In genomic region chr6:57317060-57317943, GRCh38 we compare ENCODE assay signal across 8 cellular contexts. TPM values are rescaled to one million over a fixed set of nuclear protein-coding genes. Genes with fewer than 3 reads are reported as not detected.
DNase-seq lines count a peak whose midpoint lies in the region; ATAC-seq and TF ChIP-seq lines count a peak whose summit lies in the region.

A gene with protein sequence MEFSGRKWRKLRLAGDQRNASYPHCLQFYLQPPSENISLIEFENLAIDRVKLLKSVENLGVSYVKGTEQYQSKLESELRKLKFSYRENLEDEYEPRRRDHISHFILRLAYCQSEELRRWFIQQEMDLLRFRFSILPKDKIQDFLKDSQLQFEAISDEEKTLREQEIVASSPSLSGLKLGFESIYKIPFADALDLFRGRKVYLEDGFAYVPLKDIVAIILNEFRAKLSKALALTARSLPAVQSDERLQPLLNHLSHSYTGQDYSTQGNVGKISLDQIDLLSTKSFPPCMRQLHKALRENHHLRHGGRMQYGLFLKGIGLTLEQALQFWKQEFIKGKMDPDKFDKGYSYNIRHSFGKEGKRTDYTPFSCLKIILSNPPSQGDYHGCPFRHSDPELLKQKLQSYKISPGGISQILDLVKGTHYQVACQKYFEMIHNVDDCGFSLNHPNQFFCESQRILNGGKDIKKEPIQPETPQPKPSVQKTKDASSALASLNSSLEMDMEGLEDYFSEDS (plus strand): TSS chr6:57317630. CDS start chr6:57318446, 816 bp downstream.

- TF ChIP-seq CTCF in H9 (conservative IDR thresholded peaks at IDR 0.05) (no peak), foreskin fibroblast (IDR thresholded peaks at IDR 0.05; ENCODE audit: low read depth, low read length) (no peak), neural cell (IDR thresholded peaks at IDR 0.05; ENCODE audit: poor library complexity, severe bottlenecking) (no peak)

- H2AFZ ChIP-seq in H9 (ENCODE audit: low read length): peak within 1 kb of the TSS; percentile 45
- H2AFZ ChIP-seq in neural cell (ENCODE audit: low read depth, low read length): peak within 1 kb of the TSS; percentile 53

- H3K4me1 ChIP-seq in ES-I3 (ENCODE audit: insufficient read depth, low read length) (peaks cover 4% of the 10 kb centered on the region; the same call in 1 of the 2 replicates), H9 (ENCODE audit: insufficient read depth, low read length) (no peaks in the 10 kb centered on the region)

- TF ChIP-seq RAD21 in neural cell (conservative IDR thresholded peaks at IDR 0.05): no peak

- H3K4me3 ChIP-seq in MG63 (peak within 1 kb of the TSS; percentile 81), foreskin fibroblast (ENCODE audit: low read depth in 1 of 2, low read length in 2 of 2) (peak within 1 kb of the TSS; percentile 55 to 93), neural cell (ENCODE audit: low read length) (peak within 1 kb of the TSS; percentile 74)

- H3K4me1 Mint-ChIP-seq in H9: peaks cover 7 to 14% of the 10 kb centered on the region in 2 experiments
- H3K4me1 Mint-ChIP-seq in stimulated activated naive CD8-positive, alpha-beta T cell treated with anti-CD3 and anti-CD28 coated beads, Interleukin-15, amount 100 ng/mL, for 72 hours: peaks cover 34% of the 10 kb centered on the region

- no peak within 1 kb of the TSS for H3K4ac ChIP-seq in H9 (ENCODE audit: low read depth, low read length)

- peak; percentile 90 for ATAC-seq in stimulated activated naive CD8-positive, alpha-beta T cell treated with anti-CD3 and anti-CD28 coated beads, Interleukin-15, amount 100 ng/mL, for 72 hours

- TF ChIP-seq EP300 in neural cell (conservative IDR thresholded peaks at IDR 0.05; ENCODE audit: poor library complexity, severe bottlenecking): no peak

- H3K9ac ChIP-seq in ES-I3 (ENCODE audit: low read depth, low read length) (peak within 1 kb of the TSS; percentile 83), H9 (ENCODE audit: extremely low read depth, insufficient read length, low read length) (peak within 1 kb of the TSS; percentile 94), neural cell (ENCODE audit: low read length) (peak within 1 kb of the TSS; percentile 51)

- DNase-seq in H9 (peak; percentile 89), MG63 (peak; percentile 81), SHP77 treated with DMSO at 0.1 percent for 48 hours (lab: John Stamatoyannopoulos, UW) (peak; percentile 67), activated gamma-delta T cell (lab: John Stamatoyannopoulos, UW) (peak; percentile 27), foreskin fibroblast (peak; percentile 76 to 92)
- DNase-seq in stimulated activated naive CD8-positive, alpha-beta T cell treated with anti-CD3 and anti-CD28 coated beads, Interleukin-15, amount 100 ng/mL, for 72 hours: peak; percentile 71 to 81

- peaks cover 33 to 40% (median 39%) of the 10 kb centered on the region in 3 experiments for H3K36me3 Mint-ChIP-seq in H9 (ENCODE audit: insufficient read depth in 1 of 3, low read depth in 3 of 3)

- no peak within 1 kb of the TSS for H4K5ac ChIP-seq in H9 (ENCODE audit: insufficient read length, low read depth, low read length)

- H3K79me2 ChIP-seq in H9 (ENCODE audit: insufficient read depth, low read length) (peaks cover 13% of the 10 kb centered on the region; the same call in 1 of the 2 replicates), neural cell (replicated peaks; ENCODE audit: insufficient read depth, low read length) (peaks cover 13% of the 10 kb centered on the region)

- H3K27me3 ChIP-seq in H9 (ENCODE audit: insufficient read depth, low read length): no peaks in the 10 kb centered on the region
- no peaks in the 10 kb centered on the region for H3K27me3 ChIP-seq in MG63
- no peaks in the 10 kb centered on the region for H3K27me3 ChIP-seq in neural cell (ENCODE audit: insufficient read depth, low read depth, low read length)

- H3K9me3 Mint-ChIP-seq in H9: no peaks in the 10 kb centered on the region; a peak in 1 of 5 replicates
- peaks cover 6 to 7% of the 10 kb centered on the region in 2 donors for H3K9me3 Mint-ChIP-seq in stimulated activated naive CD8-positive, alpha-beta T cell treated with anti-CD3 and anti-CD28 coated beads, Interleukin-15, amount 100 ng/mL, for 72 hours

- H2BK120ac ChIP-seq in H9 (ENCODE audit: low read depth, low read length, poor library complexity, severe bottlenecking): no peak within 1 kb of the TSS

- H2BK15ac ChIP-seq in H9 (ENCODE audit: low read depth, low read length): no peak within 1 kb of the TSS

- no peak within 1 kb of the TSS for H2AK5ac ChIP-seq in H9 (ENCODE audit: insufficient read length, low read length)

- no peak within 1 kb of the TSS for H2BK20ac ChIP-seq in H9 (ENCODE audit: low read depth, low read length, poor library complexity, severe bottlenecking)

- peaks cover 3% of the 10 kb centered on the region for H3K79me1 ChIP-seq in H9 (ENCODE audit: insufficient read depth, low read depth, low read length, poor library complexity, severe bottlenecking)

- H3K23ac ChIP-seq in H9 (ENCODE audit: insufficient read length, low read depth, low read length): no peak within 1 kb of the TSS

- H3K27ac Mint-ChIP-seq in H9: peak within 1 kb of the TSS; percentile 96 to 99 (median 97)
- peak within 1 kb of the TSS; percentile 98 to 99 for H3K27ac Mint-ChIP-seq in stimulated activated naive CD8-positive, alpha-beta T cell treated with anti-CD3 and anti-CD28 coated beads, Interleukin-15, amount 100 ng/mL, for 72 hours

- peaks cover 4% of the 10 kb centered on the region for H3K23me2 ChIP-seq in H9 (ENCODE audit: insufficient read length, low read depth, low read length, poor library complexity, severe bottlenecking)

- H2BK5ac ChIP-seq in H9 (ENCODE audit: insufficient read length, low read length): no peak within 1 kb of the TSS

- no peak within 1 kb of the TSS for H3K18ac ChIP-seq in H9 (ENCODE audit: insufficient read length, low read depth, low read length)

- H3K56ac ChIP-seq in H9 (ENCODE audit: insufficient read length, low read depth, low read length): no peak within 1 kb of the TSS

- H3K9me3 ChIP-seq in ES-I3 (ENCODE audit: control insufficient read depth, insufficient read depth, low read length) (no peaks in the 10 kb centered on the region), H9 (ENCODE audit: control insufficient read depth, low read depth, low read length) (no peaks in the 10 kb centered on the region), MG63 (no peaks in the 10 kb centered on the region), neural cell (ENCODE audit: low read length) (no peaks in the 10 kb centered on the region)

- H3K9me2 ChIP-seq in neural cell (ENCODE audit: insufficient read depth, low read length): no peaks in the 10 kb centered on the region

- no peak within 1 kb of the TSS for H3K27ac ChIP-seq in H9 (ENCODE audit: insufficient read length, low read depth, low read length)
- no peak within 1 kb of the TSS for H3K27ac ChIP-seq in neural cell (ENCODE audit: low read length)

- H4K91ac ChIP-seq in H9 (ENCODE audit: insufficient read length, low read depth, low read length): no peak within 1 kb of the TSS

- H4K8ac ChIP-seq in H9 (replicated peaks; ENCODE audit: insufficient read length, low read depth, low read length): no peak within 1 kb of the TSS

- no peaks in the 10 kb centered on the region; the same call in 1 of the 2 replicates for H3K27me3 Mint-ChIP-seq in H9 (ENCODE audit: low read depth)
- no peaks in the 10 kb centered on the region for H3K27me3 Mint-ChIP-seq in stimulated activated naive CD8-positive, alpha-beta T cell treated with anti-CD3 and anti-CD28 coated beads, Interleukin-15, amount 100 ng/mL, for 72 hours

- peaks cover 7% of the 10 kb centered on the region for H3K36me3 ChIP-seq in ES-I3 (ENCODE audit: insufficient read depth, low read length)
- H3K36me3 ChIP-seq in MG63: peaks cover 39% of the 10 kb centered on the region
- no peaks in the 10 kb centered on the region for H3K36me3 ChIP-seq in neural cell (ENCODE audit: insufficient read depth, low read length)

- H4K20me1 ChIP-seq in H9 (ENCODE audit: control insufficient read depth, insufficient read depth, insufficient read length) (no peaks in the 10 kb centered on the region), neural cell (ENCODE audit: insufficient read depth) (no peaks in the 10 kb centered on the region)

- no CpG with 5 or more reads among the region's 27 CpGs for WGBS in H9 (ENCODE audit: extremely low coverage, insufficient read length, low lambda C conversion rate)

- no peak within 1 kb of the TSS for H3T11ph ChIP-seq in H9 (ENCODE audit: low read length)

- peak within 1 kb of the TSS; percentile 98 for H3K4me3 Mint-ChIP-seq in H9
- H3K4me3 Mint-ChIP-seq in stimulated activated naive CD8-positive, alpha-beta T cell treated with anti-CD3 and anti-CD28 coated beads, Interleukin-15, amount 100 ng/mL, for 72 hours: peak within 1 kb of the TSS; percentile 92 to 100

- no peak within 1 kb of the TSS for H3K14ac ChIP-seq in H9 (ENCODE audit: insufficient read depth, low read length)

- peak within 1 kb of the TSS; percentile 93 for H3K4me2 ChIP-seq in H9 (ENCODE audit: insufficient read depth, insufficient read length, low read length)
- H3K4me2 ChIP-seq in neural cell (ENCODE audit: low read length): peak within 1 kb of the TSS; percentile 82

- no peak within 1 kb of the TSS for H2BK12ac ChIP-seq in H9 (ENCODE audit: insufficient read length, low read depth, low read length)

- H3F3A ChIP-seq in neural cell (ENCODE audit: insufficient read depth, low read length, poor library complexity, severe bottlenecking): no peaks in the 10 kb centered on the region

TF ChIP-seq in neural cell, 6 proteins besides CTCF, POLR2A, EP300 and RAD21 (continues in another document):
- TF ChIP-seq POLR2AphosphoS5 (IDR thresholded peaks at IDR 0.05): peak; percentile 54
- TF ChIP-seq MXI1 (conservative IDR thresholded peaks at IDR 0.05; ENCODE audit: poor library complexity, severe bottlenecking): peak; percentile 87
- TF ChIP-seq EZH2 (IDR thresholded peaks at IDR 0.05; ENCODE audit: borderline replicate concordance, insufficient read depth, low read length, poor library complexity, severe bottlenecking): no peak
- TF ChIP-seq TAF1 (IDR thresholded peaks at IDR 0.05; ENCODE audit: low read depth): no peak

RNA-seq across cellular contexts. Expression of the gene that starts here (rescaled TPM):
- 43.0 and 44.3 TPM in 2 replicates for total RNA-seq in H9 (2021)
- total RNA-seq in MG63 (2014; rRNA removed; shearing (Covaris generic); ENCODE audit: low replicate concordance): 49.1 and 60.0 TPM in 2 replicates
- polyA plus RNA-seq in neural cell: 10.0 and 12.5 TPM in 2 replicates
- polyA minus RNA-seq in neural cell: 19.5 and 22.2 TPM in 2 replicates

Comparison
In these comparisons a context has a peak if more than half of its experiments do, and no peak if none do; other contexts are left out.
1. DNase-seq: peak in every context shown above with its lines; median percentile 89 in H9; 84 in foreskin fibroblast; 81 in MG63; 76 in stimulated activated naive CD8-positive, alpha-beta T cell treated with anti-CD3 and anti-CD28 coated beads, Interleukin-15, amount 100 ng/mL, for 72 hours; 67 in SHP77 treated with DMSO at 0.1 percent for 48 hours; 27 in activated gamma-delta T cell.